Comparison of ENCODE assay signal across 27 cellular contexts in the genomic region with DNA sequence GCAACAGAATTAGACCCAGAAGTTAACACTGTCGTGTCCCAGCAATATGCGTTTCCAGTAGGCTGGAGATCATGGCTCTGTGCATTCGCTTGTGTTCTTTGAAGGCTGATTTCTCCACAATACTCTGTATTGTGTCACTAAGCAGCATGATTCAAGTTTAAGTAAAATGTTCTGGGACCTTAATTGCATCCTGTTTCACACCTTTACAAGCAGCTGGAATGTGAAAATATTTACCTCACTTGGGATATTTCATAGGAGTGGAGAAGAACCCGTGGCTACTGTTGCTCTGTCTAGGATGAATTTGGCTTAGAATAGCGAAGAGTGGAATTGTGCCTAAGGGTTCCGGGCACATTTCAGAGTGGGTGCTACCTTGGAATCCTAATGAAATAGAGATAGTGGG. TPM values are rescaled to one million over a fixed set of nuclear protein-coding genes. Genes with fewer than 3 reads are reported as not detected.
DNase-seq lines count a peak whose midpoint lies in the region; ATAC-seq and TF ChIP-seq lines count a peak whose summit lies in the region.
"Had no signal": no experiment of that assay in that cellular context is flagged by ENCODE, and none has a peak within 500 bp of the region (broad histone marks: within the 10 kb centered on the region; RNA-seq: fewer than 3 reads in every experiment).

No MANE protein-coding gene starts in this region.

- H4K20me1 ChIP-seq in smooth muscle cell (ENCODE audit: low read depth): peaks cover 92% of the 10 kb centered on the region

- H3K9me3 Mint-ChIP-seq in brain: no peaks in the 10 kb centered on the region
- H3K9me3 Mint-ChIP-seq: activated naive CD8-positive, alpha-beta T cell treated with anti-CD3 and anti-CD28 coated beads, Interleukin-2, amount 50 U/mL, for 24 hours; neural crest cell; stimulated activated naive CD8-positive, alpha-beta T cell treated with anti-CD3 and anti-CD28 coated beads, Interleukin-15, Interleukin-2, amounts not matched to agents 100 ng/mL and 50 ng/mL, for 24 hours had no signal

- peaks cover 10% of the 10 kb centered on the region for H3K4me1 Mint-ChIP-seq in brain

- H3K4me3 ChIP-seq in RWPE2 (ENCODE audit: severe bottlenecking) (no peak overlapping the region), kidney epithelial cell (ENCODE audit: low read depth, low read length) (no peak overlapping the region), smooth muscle cell (no peak overlapping the region)
- H3K4me3 ChIP-seq: BLaER1, K562, mucosa of descending colon, spleen had no signal

- no peaks in the 10 kb centered on the region for H3K27me3 ChIP-seq in RWPE2 (ENCODE audit: insufficient read depth, poor library complexity, severe bottlenecking)
- H3K27me3 ChIP-seq in kidney epithelial cell (ENCODE audit: control insufficient read depth, insufficient read depth, low read length): no peaks in the 10 kb centered on the region
- no peaks in the 10 kb centered on the region for H3K27me3 ChIP-seq in smooth muscle cell (ENCODE audit: low read depth)
- H3K27me3 ChIP-seq: brain microvascular endothelial cell, ovary had no signal

- H3K27ac ChIP-seq in RWPE2 (ENCODE audit: poor library complexity, severe bottlenecking) (peak overlapping the region; percentile 19), smooth muscle cell (ENCODE audit: low read depth) (no peak overlapping the region)
- H3K27ac ChIP-seq: BLaER1, brain microvascular endothelial cell, ovary, spleen had no signal

- H3K4me3 Mint-ChIP-seq in brain: peak overlapping the region in 2 of 5 experiments; percentile 70 to 79
- H3K4me3 Mint-ChIP-seq: activated naive CD8-positive, alpha-beta T cell treated with anti-CD3 and anti-CD28 coated beads, Interleukin-2, amount 50 U/mL, for 24 hours; neural crest cell; stimulated activated naive CD8-positive, alpha-beta T cell treated with anti-CD3 and anti-CD28 coated beads, Interleukin-15, Interleukin-2, amounts not matched to agents 100 ng/mL and 50 ng/mL, for 24 hours had no signal

- H3K36me3 ChIP-seq in RWPE2 (ENCODE audit: low read depth): peaks cover 4% of the 10 kb centered on the region; the same call in 1 of the 2 replicates
- H3K36me3 ChIP-seq in kidney epithelial cell (ENCODE audit: control insufficient read depth, insufficient read depth, low read length): no peaks in the 10 kb centered on the region
- H3K36me3 ChIP-seq in smooth muscle cell (ENCODE audit: low read depth): no peaks in the 10 kb centered on the region
- H3K36me3 ChIP-seq: BLaER1, brain microvascular endothelial cell, ovary, spleen had no signal

- H3F3A ChIP-seq in smooth muscle cell (ENCODE audit: low read depth): peaks cover 4% of the 10 kb centered on the region

- peak overlapping the region; percentile 24 for H3K4me2 ChIP-seq in smooth muscle cell
- H3K4me2 ChIP-seq: BLaER1 had no signal

- no peak overlapping the region for H3K9ac ChIP-seq in smooth muscle cell (ENCODE audit: low read depth)
- H3K9ac ChIP-seq: BLaER1 had no signal

- ATAC-seq in RWPE2 (ENCODE audit: low read depth) (no peak), HG02588 (IDR thresholded peaks at IDR 0.05; ENCODE audit: unreplicated experiment) (no peak)
- ATAC-seq: activated naive CD8-positive, alpha-beta T cell treated with anti-CD3 and anti-CD28 coated beads, Interleukin-2, amount 50 U/mL, for 24 hours had no signal

- peaks cover 96% of the 10 kb centered on the region for H3K79me2 ChIP-seq in smooth muscle cell (ENCODE audit: low read depth)

- peak overlapping the region in 3 of 5 experiments; percentile 15 to 79 (median 73) for H3K27ac Mint-ChIP-seq in brain
- H3K27ac Mint-ChIP-seq: activated naive CD8-positive, alpha-beta T cell treated with anti-CD3 and anti-CD28 coated beads, Interleukin-2, amount 50 U/mL, for 24 hours; stimulated activated naive CD8-positive, alpha-beta T cell treated with anti-CD3 and anti-CD28 coated beads, Interleukin-15, Interleukin-2, amounts not matched to agents 100 ng/mL and 50 ng/mL, for 24 hours had no signal

- H3K36me3 Mint-ChIP-seq in brain: peaks cover 5% of the 10 kb centered on the region

- H3K27me3 Mint-ChIP-seq in brain: no peaks in the 10 kb centered on the region
- H3K27me3 Mint-ChIP-seq: activated naive CD8-positive, alpha-beta T cell treated with anti-CD3 and anti-CD28 coated beads, Interleukin-2, amount 50 U/mL, for 24 hours; stimulated activated naive CD8-positive, alpha-beta T cell treated with anti-CD3 and anti-CD28 coated beads, Interleukin-15, Interleukin-2, amounts not matched to agents 100 ng/mL and 50 ng/mL, for 24 hours had no signal

- H3K4me1 ChIP-seq in RWPE2 (ENCODE audit: insufficient read depth, poor library complexity, severe bottlenecking) (peaks cover 66% of the 10 kb centered on the region), smooth muscle cell (ENCODE audit: low read depth) (peaks cover 19% of the 10 kb centered on the region)
- H3K4me1 ChIP-seq: BLaER1 had no signal

- no peak overlapping the region for H2AFZ ChIP-seq in smooth muscle cell (ENCODE audit: low read depth)

- WGBS in smooth muscle cell (ENCODE audit: low lambda C conversion rate): 89% methylated on average over 6 of the region's 6 CpGs

- DNase-seq in RWPE2 (ENCODE audit: low spot score) (no peak), kidney epithelial cell (ENCODE audit: low read depth) (peak; percentile 14), smooth muscle cell (lab: John Stamatoyannopoulos, UW; ENCODE audit: unreplicated experiment) (no peak), T-helper 1 cell (no peak)
- DNase-seq in activated CD8-positive, alpha-beta memory T cell treated with anti-CD3 and anti-CD28 coated beads for 24 hours: no peak
- DNase-seq: activated CD4-positive, alpha-beta T cell treated with anti-CD3 and anti-CD28 coated beads, Interleukin-2, amount 50 U/mL, for 4 hours; activated CD4-positive, CD25-positive, alpha-beta regulatory T cell; activated naive CD4-positive, alpha-beta T cell; activated naive CD8-positive, alpha-beta T cell treated with anti-CD3 and anti-CD28 coated beads, Interleukin-2, amount 50 U/mL, for 24 hours; activated T-cell treated with anti-CD3 and anti-CD28 coated beads, Interleukin-2, amount 50 U/mL, for 48 hours; brain microvascular endothelial cell; DMS153; mucosa of descending colon; NCI-H1092 treated with DMSO at 0.1 percent for 48 hours; NCI-H187; NCI-H2171; NCI-H510A treated with DMSO at 0.1 percent for 48 hours; ovary; spleen; stimulated activated CD4-positive, alpha-beta T cell treated with anti-CD3 and anti-CD28 coated beads, Interleukin-2, amount 100 ng/mL, for 24 hours; stimulated activated CD8-positive, alpha-beta memory T cell treated with anti-CD3 and anti-CD28 coated beads, Interleukin-4, amount 100 ng/mL, for 48 hours had no signal

- TF ChIP-seq CTCF in RWPE2 (IDR thresholded peaks at IDR 0.05; ENCODE audit: poor library complexity, severe bottlenecking) (no peak), brain (conservative IDR thresholded peaks at IDR 0.05) (no peak), kidney epithelial cell (IDR thresholded peaks at IDR 0.05; ENCODE audit: insufficient read depth, low read length, poor library complexity, severe bottlenecking) (no peak), smooth muscle cell (IDR thresholded peaks at IDR 0.05; ENCODE audit: borderline replicate concordance, insufficient read depth, poor library complexity, severe bottlenecking) (no peak)

- H3K9me3 ChIP-seq in RWPE2 (ENCODE audit: severe bottlenecking) (no peaks in the 10 kb centered on the region), smooth muscle cell (replicated peaks; ENCODE audit: low read depth) (no peaks in the 10 kb centered on the region)
- H3K9me3 ChIP-seq: BLaER1, mucosa of descending colon, ovary, spleen had no signal

RNA-seq across cellular contexts. Expression of gene PTGFRN, which starts 6.3 kb away (rescaled TPM):
- polyA plus RNA-seq in brain (ENCODE audit: insufficient read depth, low read depth, low replicate concordance) (8.7 TPM), smooth muscle cell (62.6 and 64.2 TPM in 2 replicates)
- total RNA-seq in kidney epithelial cell (90.0 and 91.3 TPM in 2 replicates), smooth muscle cell (97.9 and 152 TPM in 2 replicates)
